Comparison of ENCODE assay signal across 2 cellular contexts in the genomic region with DNA sequence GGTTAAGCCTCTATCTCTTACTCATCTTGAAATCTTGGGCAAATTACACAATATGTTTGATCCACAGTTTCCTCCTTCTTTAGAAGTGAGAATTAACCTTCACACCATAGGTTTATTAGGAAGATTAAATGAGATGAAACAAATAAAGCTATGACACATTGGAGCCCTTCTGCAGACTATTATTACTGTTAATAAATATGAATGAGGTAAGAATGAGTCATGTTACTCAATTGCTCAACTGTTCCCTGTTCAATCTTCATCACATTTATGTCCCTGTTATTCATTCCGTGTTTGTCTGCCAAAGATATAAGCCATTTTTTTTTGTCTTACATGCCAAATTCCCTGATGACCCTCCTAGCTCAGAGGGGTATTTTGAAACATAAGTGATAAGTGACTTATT.
TF ChIP-seq lines count a peak whose summit lies in the region.

No MANE protein-coding gene starts in this region.

TF ChIP-seq in SK-N-SH, 30 proteins besides CTCF, POLR2A, EP300 and RAD21 (continued from another document):
- TF ChIP-seq, protein P1, sequence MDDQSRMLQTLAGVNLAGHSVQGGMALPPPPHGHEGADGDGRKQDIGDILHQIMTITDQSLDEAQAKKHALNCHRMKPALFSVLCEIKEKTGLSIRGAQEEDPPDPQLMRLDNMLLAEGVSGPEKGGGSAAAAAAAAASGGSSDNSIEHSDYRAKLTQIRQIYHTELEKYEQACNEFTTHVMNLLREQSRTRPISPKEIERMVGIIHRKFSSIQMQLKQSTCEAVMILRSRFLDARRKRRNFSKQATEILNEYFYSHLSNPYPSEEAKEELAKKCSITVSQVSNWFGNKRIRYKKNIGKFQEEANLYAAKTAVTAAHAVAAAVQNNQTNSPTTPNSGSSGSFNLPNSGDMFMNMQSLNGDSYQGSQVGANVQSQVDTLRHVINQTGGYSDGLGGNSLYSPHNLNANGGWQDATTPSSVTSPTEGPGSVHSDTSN (IDR thresholded peaks at IDR 0.05): peak; percentile 37
- 0 out of 2 replicates have a peak, but pooled peaks have one; percentile 29 for TF ChIP-seq NFIC (IDR thresholded peaks at IDR 0.05; ENCODE audit: borderline replicate concordance)
- TF ChIP-seq, protein P2, sequence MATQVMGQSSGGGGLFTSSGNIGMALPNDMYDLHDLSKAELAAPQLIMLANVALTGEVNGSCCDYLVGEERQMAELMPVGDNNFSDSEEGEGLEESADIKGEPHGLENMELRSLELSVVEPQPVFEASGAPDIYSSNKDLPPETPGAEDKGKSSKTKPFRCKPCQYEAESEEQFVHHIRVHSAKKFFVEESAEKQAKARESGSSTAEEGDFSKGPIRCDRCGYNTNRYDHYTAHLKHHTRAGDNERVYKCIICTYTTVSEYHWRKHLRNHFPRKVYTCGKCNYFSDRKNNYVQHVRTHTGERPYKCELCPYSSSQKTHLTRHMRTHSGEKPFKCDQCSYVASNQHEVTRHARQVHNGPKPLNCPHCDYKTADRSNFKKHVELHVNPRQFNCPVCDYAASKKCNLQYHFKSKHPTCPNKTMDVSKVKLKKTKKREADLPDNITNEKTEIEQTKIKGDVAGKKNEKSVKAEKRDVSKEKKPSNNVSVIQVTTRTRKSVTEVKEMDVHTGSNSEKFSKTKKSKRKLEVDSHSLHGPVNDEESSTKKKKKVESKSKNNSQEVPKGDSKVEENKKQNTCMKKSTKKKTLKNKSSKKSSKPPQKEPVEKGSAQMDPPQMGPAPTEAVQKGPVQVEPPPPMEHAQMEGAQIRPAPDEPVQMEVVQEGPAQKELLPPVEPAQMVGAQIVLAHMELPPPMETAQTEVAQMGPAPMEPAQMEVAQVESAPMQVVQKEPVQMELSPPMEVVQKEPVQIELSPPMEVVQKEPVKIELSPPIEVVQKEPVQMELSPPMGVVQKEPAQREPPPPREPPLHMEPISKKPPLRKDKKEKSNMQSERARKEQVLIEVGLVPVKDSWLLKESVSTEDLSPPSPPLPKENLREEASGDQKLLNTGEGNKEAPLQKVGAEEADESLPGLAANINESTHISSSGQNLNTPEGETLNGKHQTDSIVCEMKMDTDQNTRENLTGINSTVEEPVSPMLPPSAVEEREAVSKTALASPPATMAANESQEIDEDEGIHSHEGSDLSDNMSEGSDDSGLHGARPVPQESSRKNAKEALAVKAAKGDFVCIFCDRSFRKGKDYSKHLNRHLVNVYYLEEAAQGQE (IDR thresholded peaks at IDR 0.05; ENCODE audit: low read depth, low read length): no peak
- peak; percentile 26; the same call in 1 of the 2 replicates for TF ChIP-seq TCF12 (IDR thresholded peaks at IDR 0.05)
- TF ChIP-seq JUND (IDR thresholded peaks at IDR 0.05): peak; percentile 16; the same call in 1 of the 2 replicates
- peak; percentile 45; the same call in 1 of the 2 replicates for TF ChIP-seq FOSL2 (IDR thresholded peaks at IDR 0.05; ENCODE audit: borderline replicate concordance, low read depth)
- no peak for TF ChIP-seq TEAD4 (IDR thresholded peaks at IDR 0.05; ENCODE audit: borderline replicate concordance, insufficient read depth)
- TF ChIP-seq, protein P3, sequence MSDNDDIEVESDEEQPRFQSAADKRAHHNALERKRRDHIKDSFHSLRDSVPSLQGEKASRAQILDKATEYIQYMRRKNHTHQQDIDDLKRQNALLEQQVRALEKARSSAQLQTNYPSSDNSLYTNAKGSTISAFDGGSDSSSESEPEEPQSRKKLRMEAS (IDR thresholded peaks at IDR 0.05; ENCODE audit: low read depth): no peak
- TF ChIP-seq GATA2 (CRISPR knock-in tag; IDR thresholded peaks at IDR 0.05): no peak

TF ChIP-seq in SK-N-SH treated with all-trans-retinoic acid at 6 μM for 48 hours, 23 proteins besides CTCF, POLR2A, EP300 and RAD21 (continued from another document):
- TF ChIP-seq, protein P4, sequence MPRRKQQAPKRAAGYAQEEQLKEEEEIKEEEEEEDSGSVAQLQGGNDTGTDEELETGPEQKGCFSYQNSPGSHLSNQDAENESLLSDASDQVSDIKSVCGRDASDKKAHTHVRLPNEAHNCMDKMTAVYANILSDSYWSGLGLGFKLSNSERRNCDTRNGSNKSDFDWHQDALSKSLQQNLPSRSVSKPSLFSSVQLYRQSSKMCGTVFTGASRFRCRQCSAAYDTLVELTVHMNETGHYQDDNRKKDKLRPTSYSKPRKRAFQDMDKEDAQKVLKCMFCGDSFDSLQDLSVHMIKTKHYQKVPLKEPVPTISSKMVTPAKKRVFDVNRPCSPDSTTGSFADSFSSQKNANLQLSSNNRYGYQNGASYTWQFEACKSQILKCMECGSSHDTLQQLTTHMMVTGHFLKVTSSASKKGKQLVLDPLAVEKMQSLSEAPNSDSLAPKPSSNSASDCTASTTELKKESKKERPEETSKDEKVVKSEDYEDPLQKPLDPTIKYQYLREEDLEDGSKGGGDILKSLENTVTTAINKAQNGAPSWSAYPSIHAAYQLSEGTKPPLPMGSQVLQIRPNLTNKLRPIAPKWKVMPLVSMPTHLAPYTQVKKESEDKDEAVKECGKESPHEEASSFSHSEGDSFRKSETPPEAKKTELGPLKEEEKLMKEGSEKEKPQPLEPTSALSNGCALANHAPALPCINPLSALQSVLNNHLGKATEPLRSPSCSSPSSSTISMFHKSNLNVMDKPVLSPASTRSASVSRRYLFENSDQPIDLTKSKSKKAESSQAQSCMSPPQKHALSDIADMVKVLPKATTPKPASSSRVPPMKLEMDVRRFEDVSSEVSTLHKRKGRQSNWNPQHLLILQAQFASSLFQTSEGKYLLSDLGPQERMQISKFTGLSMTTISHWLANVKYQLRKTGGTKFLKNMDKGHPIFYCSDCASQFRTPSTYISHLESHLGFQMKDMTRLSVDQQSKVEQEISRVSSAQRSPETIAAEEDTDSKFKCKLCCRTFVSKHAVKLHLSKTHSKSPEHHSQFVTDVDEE (CRISPR knock-in tag; IDR thresholded peaks at IDR 0.05): no peak
- TF ChIP-seq, protein P5, sequence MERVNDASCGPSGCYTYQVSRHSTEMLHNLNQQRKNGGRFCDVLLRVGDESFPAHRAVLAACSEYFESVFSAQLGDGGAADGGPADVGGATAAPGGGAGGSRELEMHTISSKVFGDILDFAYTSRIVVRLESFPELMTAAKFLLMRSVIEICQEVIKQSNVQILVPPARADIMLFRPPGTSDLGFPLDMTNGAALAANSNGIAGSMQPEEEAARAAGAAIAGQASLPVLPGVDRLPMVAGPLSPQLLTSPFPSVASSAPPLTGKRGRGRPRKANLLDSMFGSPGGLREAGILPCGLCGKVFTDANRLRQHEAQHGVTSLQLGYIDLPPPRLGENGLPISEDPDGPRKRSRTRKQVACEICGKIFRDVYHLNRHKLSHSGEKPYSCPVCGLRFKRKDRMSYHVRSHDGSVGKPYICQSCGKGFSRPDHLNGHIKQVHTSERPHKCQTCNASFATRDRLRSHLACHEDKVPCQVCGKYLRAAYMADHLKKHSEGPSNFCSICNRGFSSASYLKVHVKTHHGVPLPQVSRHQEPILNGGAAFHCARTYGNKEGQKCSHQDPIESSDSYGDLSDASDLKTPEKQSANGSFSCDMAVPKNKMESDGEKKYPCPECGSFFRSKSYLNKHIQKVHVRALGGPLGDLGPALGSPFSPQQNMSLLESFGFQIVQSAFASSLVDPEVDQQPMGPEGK (CRISPR knock-in tag; IDR thresholded peaks at IDR 0.05; ENCODE audit: borderline replicate concordance): no peak
- no peak for TF ChIP-seq ZNF565 (CRISPR knock-in tag; conservative IDR thresholded peaks at IDR 0.05; ENCODE audit: low read depth)
- TF ChIP-seq GLIS3 (CRISPR knock-in tag; IDR thresholded peaks at IDR 0.05): no peak
- no peak for TF ChIP-seq ZC3H10 (CRISPR knock-in tag; IDR thresholded peaks at IDR 0.05)
- TF ChIP-seq ZNF70 (CRISPR knock-in tag; IDR thresholded peaks at IDR 0.05): no peak
- no peak for TF ChIP-seq ZFP3 (CRISPR knock-in tag; IDR thresholded peaks at IDR 0.05)
- no peak for TF ChIP-seq TCF4 (CRISPR knock-in tag; IDR thresholded peaks at IDR 0.05; ENCODE audit: borderline replicate concordance)
- no peak for TF ChIP-seq OSR1 (CRISPR knock-in tag; IDR thresholded peaks at IDR 0.05)
- TF ChIP-seq ESRRG (CRISPR knock-in tag; IDR thresholded peaks at IDR 0.05): no peak
- TF ChIP-seq, protein P6, sequence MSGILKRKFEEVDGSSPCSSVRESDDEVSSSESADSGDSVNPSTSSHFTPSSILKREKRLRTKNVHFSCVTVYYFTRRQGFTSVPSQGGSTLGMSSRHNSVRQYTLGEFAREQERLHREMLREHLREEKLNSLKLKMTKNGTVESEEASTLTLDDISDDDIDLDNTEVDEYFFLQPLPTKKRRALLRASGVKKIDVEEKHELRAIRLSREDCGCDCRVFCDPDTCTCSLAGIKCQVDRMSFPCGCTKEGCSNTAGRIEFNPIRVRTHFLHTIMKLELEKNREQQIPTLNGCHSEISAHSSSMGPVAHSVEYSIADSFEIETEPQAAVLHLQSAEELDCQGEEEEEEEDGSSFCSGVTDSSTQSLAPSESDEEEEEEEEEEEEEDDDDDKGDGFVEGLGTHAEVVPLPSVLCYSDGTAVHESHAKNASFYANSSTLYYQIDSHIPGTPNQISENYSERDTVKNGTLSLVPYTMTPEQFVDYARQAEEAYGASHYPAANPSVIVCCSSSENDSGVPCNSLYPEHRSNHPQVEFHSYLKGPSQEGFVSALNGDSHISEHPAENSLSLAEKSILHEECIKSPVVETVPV (CRISPR knock-in tag; IDR thresholded peaks at IDR 0.05): no peak
- TF ChIP-seq, protein P7, sequence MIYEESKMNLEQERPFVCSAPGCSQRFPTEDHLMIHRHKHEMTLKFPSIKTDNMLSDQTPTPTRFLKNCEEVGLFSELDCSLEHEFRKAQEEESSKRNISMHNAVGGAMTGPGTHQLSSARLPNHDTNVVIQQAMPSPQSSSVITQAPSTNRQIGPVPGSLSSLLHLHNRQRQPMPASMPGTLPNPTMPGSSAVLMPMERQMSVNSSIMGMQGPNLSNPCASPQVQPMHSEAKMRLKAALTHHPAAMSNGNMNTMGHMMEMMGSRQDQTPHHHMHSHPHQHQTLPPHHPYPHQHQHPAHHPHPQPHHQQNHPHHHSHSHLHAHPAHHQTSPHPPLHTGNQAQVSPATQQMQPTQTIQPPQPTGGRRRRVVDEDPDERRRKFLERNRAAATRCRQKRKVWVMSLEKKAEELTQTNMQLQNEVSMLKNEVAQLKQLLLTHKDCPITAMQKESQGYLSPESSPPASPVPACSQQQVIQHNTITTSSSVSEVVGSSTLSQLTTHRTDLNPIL (CRISPR knock-in tag; IDR thresholded peaks at IDR 0.05; ENCODE audit: low read depth): no peak
- TF ChIP-seq ZNF8 (CRISPR knock-in tag; IDR thresholded peaks at IDR 0.05): no peak
- no peak for TF ChIP-seq SNAI2 (CRISPR knock-in tag; IDR thresholded peaks at IDR 0.05)
- TF ChIP-seq ISL1 (CRISPR knock-in tag; IDR thresholded peaks at IDR 0.05): no peak
- TF ChIP-seq, protein P8, sequence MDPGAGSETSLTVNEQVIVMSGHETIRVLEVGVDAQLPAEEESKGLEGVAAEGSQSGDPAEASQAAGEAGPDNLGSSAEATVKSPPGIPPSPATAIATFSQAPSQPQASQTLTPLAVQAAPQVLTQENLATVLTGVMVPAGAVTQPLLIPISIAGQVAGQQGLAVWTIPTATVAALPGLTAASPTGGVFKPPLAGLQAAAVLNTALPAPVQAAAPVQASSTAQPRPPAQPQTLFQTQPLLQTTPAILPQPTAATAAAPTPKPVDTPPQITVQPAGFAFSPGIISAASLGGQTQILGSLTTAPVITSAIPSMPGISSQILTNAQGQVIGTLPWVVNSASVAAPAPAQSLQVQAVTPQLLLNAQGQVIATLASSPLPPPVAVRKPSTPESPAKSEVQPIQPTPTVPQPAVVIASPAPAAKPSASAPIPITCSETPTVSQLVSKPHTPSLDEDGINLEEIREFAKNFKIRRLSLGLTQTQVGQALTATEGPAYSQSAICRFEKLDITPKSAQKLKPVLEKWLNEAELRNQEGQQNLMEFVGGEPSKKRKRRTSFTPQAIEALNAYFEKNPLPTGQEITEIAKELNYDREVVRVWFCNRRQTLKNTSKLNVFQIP (CRISPR knock-in tag; IDR thresholded peaks at IDR 0.05; ENCODE audit: borderline replicate concordance, low read depth): no peak
TF ChIP-seq in SK-N-SH treated with all-trans-retinoic acid at 6 μM for 48 hours: peak in this region for 0.
